ENCODE assay signal across 27 cellular contexts in the genomic region with DNA sequence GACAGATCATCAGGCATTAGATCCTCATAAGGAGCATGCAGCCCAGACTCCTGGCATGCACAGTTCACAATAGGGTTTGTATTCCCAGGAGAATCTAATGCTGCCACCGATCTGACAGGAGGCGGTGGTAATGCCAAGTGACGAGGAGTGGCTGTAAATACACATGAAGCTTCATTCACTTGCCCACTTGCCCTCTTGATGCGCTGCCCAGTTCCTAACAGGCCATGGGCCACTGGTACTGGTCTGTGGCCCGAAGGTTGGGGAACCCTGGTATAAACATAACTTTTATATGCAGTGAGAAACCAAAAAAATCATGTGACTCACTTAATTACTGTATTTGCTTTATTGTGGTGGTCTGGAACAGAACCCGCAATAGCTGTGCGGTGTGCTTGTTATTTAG.
"Had no signal": no experiment of that assay in that cellular context is flagged by ENCODE, and none has a peak within 500 bp of the region (broad histone marks: within the 10 kb centered on the region; RNA-seq: fewer than 3 reads in every experiment).

No MANE protein-coding gene starts in this region.

- H3K36me3 Mint-ChIP-seq: mesothelial cell of epicardium; naive B cell; naive thymus-derived CD8-positive, alpha-beta T cell had no signal

- H3K4me2 ChIP-seq: hepatocyte had no signal

- ATAC-seq: foreskin keratinocyte; gastroesophageal sphincter; heart left ventricle; left colon; left lobe of liver; lower lobe of right lung; mucosa of descending colon; naive thymus-derived CD8-positive, alpha-beta T cell had no signal

- H3K4me3 ChIP-seq: colonic mucosa, dorsolateral prefrontal cortex, esophagus muscularis mucosa, gastroesophageal sphincter, heart left ventricle, hepatocyte, left ventricle myocardium inferior, lower lobe of right lung, mucosa of descending colon had no signal

- H3K9me3 Mint-ChIP-seq: immature natural killer cell had no signal

- DNase-seq: colonic mucosa; cortex of kidney; dermis blood vessel endothelial cell; dorsolateral prefrontal cortex; effector CD4-positive, alpha-beta T cell; effector memory CD4-positive, alpha-beta T cell; foreskin keratinocyte; heart left ventricle; hypothalamus; immature natural killer cell; islet precursor cell; kidney; kidney glomerular epithelial cell; left colon; left ventricle myocardium inferior; lower lobe of right lung; mesenchymal stem cell; mucosa of descending colon; naive B cell; naive thymus-derived CD8-positive, alpha-beta T cell had no signal

- H3K27ac Mint-ChIP-seq: immature natural killer cell; mesothelial cell of epicardium; naive B cell; naive thymus-derived CD8-positive, alpha-beta T cell had no signal

- H3K4me1 ChIP-seq: colonic mucosa, esophagus muscularis mucosa, foreskin keratinocyte, gastroesophageal sphincter, left ventricle myocardium inferior had no signal

- H3K27me3 ChIP-seq: colonic mucosa, esophagus muscularis mucosa, gastroesophageal sphincter, hepatocyte had no signal

- H3K9me3 ChIP-seq: colonic mucosa, esophagus muscularis mucosa, left ventricle myocardium inferior, lower lobe of right lung, mucosa of descending colon had no signal

- H2AFZ ChIP-seq: hepatocyte had no signal

- H3K4me3 Mint-ChIP-seq: immature natural killer cell; mesothelial cell of epicardium; naive B cell; naive thymus-derived CD8-positive, alpha-beta T cell had no signal

- FAIRE-seq: endothelial cell of umbilical vein, frontal cortex, kidney had no signal

- H3K27ac ChIP-seq: colonic mucosa, dorsolateral prefrontal cortex, esophagus muscularis mucosa, foreskin keratinocyte, gastroesophageal sphincter, hepatocyte, left ventricle myocardium inferior, lower lobe of right lung had no signal

- H3K4me1 Mint-ChIP-seq: mesothelial cell of epicardium, naive B cell had no signal

- H3K79me2 ChIP-seq: hepatocyte had no signal

- H3K36me3 ChIP-seq: colonic mucosa, esophagus muscularis mucosa, gastroesophageal sphincter, heart left ventricle, left ventricle myocardium inferior, lower lobe of right lung had no signal
